1 cellular context compared by ENCODE assay signal in genomic region chr11:2387266-2387982, GRCh38.
TF ChIP-seq lines count a peak whose summit lies in the region.

No MANE protein-coding gene starts in this region.

TF ChIP-seq in IMR-90, 13 proteins besides CTCF, POLR2A, EP300 and RAD21 (continued from another document):
- TF ChIP-seq, protein P1, sequence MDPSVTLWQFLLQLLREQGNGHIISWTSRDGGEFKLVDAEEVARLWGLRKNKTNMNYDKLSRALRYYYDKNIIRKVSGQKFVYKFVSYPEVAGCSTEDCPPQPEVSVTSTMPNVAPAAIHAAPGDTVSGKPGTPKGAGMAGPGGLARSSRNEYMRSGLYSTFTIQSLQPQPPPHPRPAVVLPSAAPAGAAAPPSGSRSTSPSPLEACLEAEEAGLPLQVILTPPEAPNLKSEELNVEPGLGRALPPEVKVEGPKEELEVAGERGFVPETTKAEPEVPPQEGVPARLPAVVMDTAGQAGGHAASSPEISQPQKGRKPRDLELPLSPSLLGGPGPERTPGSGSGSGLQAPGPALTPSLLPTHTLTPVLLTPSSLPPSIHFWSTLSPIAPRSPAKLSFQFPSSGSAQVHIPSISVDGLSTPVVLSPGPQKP (IDR thresholded peaks at IDR 0.05; ENCODE audit: borderline replicate concordance, low read depth, low read length): no peak
- no peak for TF ChIP-seq SMC3 (IDR thresholded peaks at IDR 0.05; ENCODE audit: low read depth, low read length)
- no peak for TF ChIP-seq CEBPB (IDR thresholded peaks at IDR 0.05; ENCODE audit: low read depth, low read length)
- no peak for TF ChIP-seq BHLHE40 (IDR thresholded peaks at IDR 0.05; ENCODE audit: low read depth, low read length)
- no peak; the same call in 1 of the 2 replicates for TF ChIP-seq MAZ (IDR thresholded peaks at IDR 0.05; ENCODE audit: borderline replicate concordance, low read depth, low read length)
